ENCODE assay signal across 8 cellular contexts in the genomic region with DNA sequence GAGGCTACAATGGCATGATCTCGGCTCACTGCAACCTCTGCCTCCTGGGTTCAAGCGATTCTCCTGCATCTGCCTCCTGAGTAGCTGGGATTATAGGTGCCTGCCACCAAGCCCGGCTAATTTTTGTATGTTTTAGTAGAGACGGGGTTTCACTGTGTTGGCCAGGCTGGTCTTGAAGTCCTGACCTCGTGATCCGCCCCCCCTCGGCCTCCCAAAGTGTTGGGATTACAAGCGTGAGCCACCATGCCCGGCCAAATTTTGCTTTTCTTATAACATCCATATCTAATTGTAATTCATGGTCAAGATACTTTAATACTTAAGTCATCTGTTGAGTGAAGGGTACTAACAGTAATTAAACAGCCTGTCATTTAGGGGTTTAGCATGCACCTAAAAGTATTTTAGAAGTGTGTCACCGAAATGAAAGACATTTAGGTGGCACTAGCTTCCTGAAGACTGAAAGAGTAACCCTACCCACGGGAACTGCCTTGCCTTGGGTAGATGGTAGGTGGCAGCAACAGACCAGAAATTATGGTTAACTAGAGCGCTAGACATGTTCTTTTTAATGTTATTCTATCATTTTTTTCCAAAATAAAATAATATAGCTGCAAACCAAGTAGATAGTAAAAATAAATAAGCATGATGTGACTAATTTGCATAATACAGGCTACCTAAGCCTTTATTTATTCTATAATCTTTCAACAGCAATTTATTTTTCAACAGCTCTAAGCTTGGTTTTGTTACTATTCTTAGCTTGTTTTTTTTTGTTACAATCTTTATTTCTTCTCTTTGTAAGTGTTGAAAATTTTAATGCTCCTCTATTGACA. TPM values are rescaled to one million over a fixed set of nuclear protein-coding genes. Genes with fewer than 3 reads are reported as not detected.
DNase-seq lines count a peak whose midpoint lies in the region; ATAC-seq and TF ChIP-seq lines count a peak whose summit lies in the region.

No MANE protein-coding gene starts in this region.

- in situ Hi-C loops in Panc1 (cut with HindIII; ENCODE audit: low pct_unique_long_range_greater_than_20kb, low sequenced_read_pairs) = no loop called here

- no peak overlapping the region for H3K4me3 ChIP-seq in CD8-positive, alpha-beta memory T cell (ENCODE audit: low read length)
- no peak overlapping the region for H3K4me3 ChIP-seq in Panc1 (ENCODE audit: low read depth in 2 of 2, low read length in 2 of 2)
- H3K4me3 ChIP-seq in cardiac muscle cell = no peak overlapping the region

- H3K4me3 Mint-ChIP-seq in CD8-positive, alpha-beta memory T cell = peak overlapping the region in 1 of 7 donors; percentile 32

- ATAC-seq in GM18909 (IDR thresholded peaks at IDR 0.05; ENCODE audit: poor library complexity, unreplicated experiment) (peak; percentile 56), Panc1 (peak; percentile 94), HG03135 (IDR thresholded peaks at IDR 0.05; ENCODE audit: unreplicated experiment) (no peak)

- BruUV-seq in Panc1 (replicated peaks; lab: Mats Ljungman, UMichigan) = no TSS peak

- no peak overlapping the region for H3K27ac Mint-ChIP-seq in CD8-positive, alpha-beta memory T cell

- no peaks in the 10 kb centered on the region for H3K36me3 Mint-ChIP-seq in CD8-positive, alpha-beta memory T cell

- H3K27me3 ChIP-seq in CD8-positive, alpha-beta memory T cell (ENCODE audit: insufficient read depth, low read length, poor library complexity, severe bottlenecking) = no peaks in the 10 kb centered on the region
- H3K27me3 ChIP-seq in Panc1 (ENCODE audit: control insufficient read depth, insufficient read depth, low read length) (no peaks in the 10 kb centered on the region), cardiac muscle cell (no peaks in the 10 kb centered on the region)

- peaks cover 6 to 10% (median 8%) of the 10 kb centered on the region in 3 donors for H3K4me1 Mint-ChIP-seq in CD8-positive, alpha-beta memory T cell

- intact Hi-C loops in Panc1 (cut with micrococcal nuclease; ENCODE audit: unreplicated experiment) = loop anchor here (5.0 kb wide), 1 partner anchor 595 kb away; no protein-coding TSS in a partner anchor

- H3K9me3 Mint-ChIP-seq in CD8-positive, alpha-beta memory T cell = no peaks in the 10 kb centered on the region

- peak in 3 of 5 donors; percentile 27 to 54 (median 51) for DNase-seq in CD8-positive, alpha-beta memory T cell
- DNase-seq in HPDE6-E6E7 (ENCODE audit: extremely low spot score) (peak; percentile 48), Panc1 (ENCODE audit: low read depth, low spot score) (no peak), cardiac muscle cell (ENCODE audit: low read depth in 1 of 2, low spot score in 1 of 2) (peak; percentile 50 to 64), renal cortical epithelial cell (ENCODE audit: low read depth) (peak; percentile 51)
- DNase-seq in activated naive CD8-positive, alpha-beta T cell treated with anti-CD3 and anti-CD28 coated beads, Interleukin-2, amount 50 U/mL, for 16 hours (ENCODE audit: low read depth, low spot score) = peak; percentile 2

- POLR2A ChIA-PET in CD8-positive, alpha-beta memory T cell (lab: Charles Lee) = interaction anchor here (1.3 kb wide), 1 partner anchor 9 kb away, joined by 3 read pairs; a partner anchor contains a TSS
- POLR2A ChIA-PET in Panc1 (lab: Charles Lee) = interaction anchor here (0.5 kb wide), 1 partner anchor 38 kb away, joined by 9 read pairs; no protein-coding TSS in a partner anchor

- H3K36me3 ChIP-seq in CD8-positive, alpha-beta memory T cell (ENCODE audit: insufficient read depth, low read length) = no peaks in the 10 kb centered on the region
- H3K36me3 ChIP-seq in Panc1 (ENCODE audit: control insufficient read depth, insufficient read depth, low read length) (no peaks in the 10 kb centered on the region), cardiac muscle cell (no peaks in the 10 kb centered on the region)

- peaks cover 4% of the 10 kb centered on the region for H3K4me1 ChIP-seq in CD8-positive, alpha-beta memory T cell (ENCODE audit: insufficient read depth, low read length)
- no peaks in the 10 kb centered on the region for H3K4me1 ChIP-seq in Panc1 (ENCODE audit: control insufficient read depth, insufficient read depth, low read length)
- H3K4me1 ChIP-seq in cardiac muscle cell (ENCODE audit: low read depth) = no peaks in the 10 kb centered on the region

- peak; percentile 81 for TF ChIP-seq CTCF in Panc1 (IDR thresholded peaks at IDR 0.05)
- peak; percentile 73 for TF ChIP-seq CTCF in cardiac muscle cell (IDR thresholded peaks at IDR 0.05; ENCODE audit: low read depth, low read length)

- H3K27ac ChIP-seq in CD8-positive, alpha-beta memory T cell (ENCODE audit: low read depth, low read length) = no peak overlapping the region
- H3K27ac ChIP-seq in Panc1 (ENCODE audit: low read length) = no peak overlapping the region
- H3K27ac ChIP-seq in cardiac muscle cell = no peak overlapping the region

- CTCF ChIA-PET in CD8-positive, alpha-beta memory T cell (lab: Charles Lee) = interaction anchor here (0.7 to 2.8 kb wide), 7 partner anchors 10 to 732 kb away, joined by 3 to 9 read pairs (median 5); no protein-coding TSS in a partner anchor
- CTCF ChIA-PET in Panc1 (lab: Charles Lee) = interaction anchor here (0.5 to 1.9 kb wide), 9 partner anchors 351 to 845 kb away, joined by 3 to 19 read pairs (median 3); no protein-coding TSS in a partner anchor

- no peaks in the 10 kb centered on the region for H3K9me3 ChIP-seq in CD8-positive, alpha-beta memory T cell (ENCODE audit: low read length)
- no peaks in the 10 kb centered on the region for H3K9me3 ChIP-seq in Panc1 (ENCODE audit: control insufficient read depth, insufficient read depth, low read depth, low read length)
- H3K9me3 ChIP-seq in cardiac muscle cell (ENCODE audit: low read depth) = no peaks in the 10 kb centered on the region

- H3K27me3 Mint-ChIP-seq in CD8-positive, alpha-beta memory T cell = peaks cover 0 to 7% of the 10 kb centered on the region in 2 donors

RNA-seq across cellular contexts. Expression of a gene that starts 8.6 kb away (rescaled TPM):
- 10 to 100 TPM in 1 of 2 experiments, 1 to 10 TPM in 1; 8.8 to 10.3 TPM for total RNA-seq in CD8-positive, alpha-beta memory T cell
- 12.6 TPM for polyA plus RNA-seq in CD8-positive, alpha-beta memory T cell
- total RNA-seq in Panc1 (2021; ENCODE audit: unreplicated experiment) = 11.5 TPM
- 19.7 TPM for polyA plus RNA-seq in Panc1 (2012; ENCODE audit: insufficient read length)
- total RNA-seq in cardiac muscle cell = 12.6 and 42.9 TPM in 2 replicates
- polyA plus RNA-seq in cardiac muscle cell = 37.7 and 46.8 TPM in 2 replicates
- 5.0 and 13.6 TPM in 2 replicates for total RNA-seq in renal cortical epithelial cell
